ENCODE assay signal across 1 cellular context in the genomic region with DNA sequence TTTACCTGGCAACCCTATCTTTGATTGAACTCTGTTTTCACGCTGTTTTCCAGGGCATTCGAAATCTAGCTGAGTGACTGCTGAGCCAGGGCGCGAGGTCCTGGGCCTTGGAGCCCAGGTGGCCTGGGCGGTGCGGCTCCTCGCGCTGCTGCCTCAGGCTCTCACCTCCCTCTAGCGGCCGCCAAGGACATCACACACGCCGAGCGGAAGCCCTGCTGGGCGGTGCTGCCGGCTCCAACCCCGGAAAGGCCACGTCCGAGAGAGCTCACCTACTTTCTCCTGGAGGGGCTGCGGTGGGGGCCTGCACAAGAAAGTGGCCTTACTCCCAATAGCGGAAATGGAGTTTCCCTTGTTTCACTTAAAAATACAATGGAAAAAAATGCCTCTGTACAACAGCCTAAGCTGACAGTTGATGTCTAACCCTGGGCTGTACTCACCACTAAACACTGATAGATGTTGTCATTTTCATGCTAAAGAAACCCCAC.
TF ChIP-seq lines count a peak whose summit lies in the region.

No MANE protein-coding gene starts in this region.

TF ChIP-seq in neural cell, 6 proteins besides CTCF, POLR2A, EP300 and RAD21 (continued from another document):
- TF ChIP-seq, protein P1, sequence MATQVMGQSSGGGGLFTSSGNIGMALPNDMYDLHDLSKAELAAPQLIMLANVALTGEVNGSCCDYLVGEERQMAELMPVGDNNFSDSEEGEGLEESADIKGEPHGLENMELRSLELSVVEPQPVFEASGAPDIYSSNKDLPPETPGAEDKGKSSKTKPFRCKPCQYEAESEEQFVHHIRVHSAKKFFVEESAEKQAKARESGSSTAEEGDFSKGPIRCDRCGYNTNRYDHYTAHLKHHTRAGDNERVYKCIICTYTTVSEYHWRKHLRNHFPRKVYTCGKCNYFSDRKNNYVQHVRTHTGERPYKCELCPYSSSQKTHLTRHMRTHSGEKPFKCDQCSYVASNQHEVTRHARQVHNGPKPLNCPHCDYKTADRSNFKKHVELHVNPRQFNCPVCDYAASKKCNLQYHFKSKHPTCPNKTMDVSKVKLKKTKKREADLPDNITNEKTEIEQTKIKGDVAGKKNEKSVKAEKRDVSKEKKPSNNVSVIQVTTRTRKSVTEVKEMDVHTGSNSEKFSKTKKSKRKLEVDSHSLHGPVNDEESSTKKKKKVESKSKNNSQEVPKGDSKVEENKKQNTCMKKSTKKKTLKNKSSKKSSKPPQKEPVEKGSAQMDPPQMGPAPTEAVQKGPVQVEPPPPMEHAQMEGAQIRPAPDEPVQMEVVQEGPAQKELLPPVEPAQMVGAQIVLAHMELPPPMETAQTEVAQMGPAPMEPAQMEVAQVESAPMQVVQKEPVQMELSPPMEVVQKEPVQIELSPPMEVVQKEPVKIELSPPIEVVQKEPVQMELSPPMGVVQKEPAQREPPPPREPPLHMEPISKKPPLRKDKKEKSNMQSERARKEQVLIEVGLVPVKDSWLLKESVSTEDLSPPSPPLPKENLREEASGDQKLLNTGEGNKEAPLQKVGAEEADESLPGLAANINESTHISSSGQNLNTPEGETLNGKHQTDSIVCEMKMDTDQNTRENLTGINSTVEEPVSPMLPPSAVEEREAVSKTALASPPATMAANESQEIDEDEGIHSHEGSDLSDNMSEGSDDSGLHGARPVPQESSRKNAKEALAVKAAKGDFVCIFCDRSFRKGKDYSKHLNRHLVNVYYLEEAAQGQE (IDR thresholded peaks at IDR 0.05; ENCODE audit: borderline replicate concordance), result no peak
- peak; percentile 75 for TF ChIP-seq SMC3 (conservative IDR thresholded peaks at IDR 0.05; ENCODE audit: poor library complexity)
- TF ChIP-seq POLR2AphosphoS5 (IDR thresholded peaks at IDR 0.05), result no peak
- no peak for TF ChIP-seq MXI1 (conservative IDR thresholded peaks at IDR 0.05; ENCODE audit: poor library complexity, severe bottlenecking)
